1 cellular context compared by ENCODE assay signal in the genomic region with DNA sequence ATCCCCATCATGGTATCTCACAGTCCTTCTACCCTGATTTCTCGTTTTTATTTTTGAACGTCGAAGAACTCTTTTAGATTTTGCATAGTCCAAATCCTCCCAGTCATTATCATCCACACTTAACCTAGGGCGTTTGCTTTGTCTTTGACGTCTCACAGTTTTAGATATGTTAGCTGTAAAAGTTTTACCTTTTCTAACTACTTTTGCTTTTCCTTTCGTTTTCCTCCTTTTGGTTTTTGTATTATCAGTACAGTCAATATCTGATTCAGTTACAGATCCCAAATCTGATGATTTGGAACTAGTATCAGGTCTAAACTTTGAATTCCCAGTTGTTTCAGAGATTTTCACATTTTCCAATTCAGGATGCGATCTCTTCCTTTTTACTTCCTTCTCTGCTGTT.
TF ChIP-seq lines count a peak whose summit lies in the region.

No MANE protein-coding gene starts in this region.

TF ChIP-seq in HepG2, 621 proteins besides CTCF, POLR2A, EP300 and RAD21:
- TF ChIP-seq HMGA1 (CRISPR knock-in tag; conservative IDR thresholded peaks at IDR 0.05) (no peak), SP2 (CRISPR knock-in tag; IDR thresholded peaks at IDR 0.05) (no peak), HDAC1 (CRISPR knock-in tag; IDR thresholded peaks at IDR 0.05) (no peak), ZNF629 (CRISPR knock-in tag; conservative IDR thresholded peaks at IDR 0.05) (no peak), ZNF891 (CRISPR knock-in tag; IDR thresholded peaks at IDR 0.05) (no peak), RCOR2 (CRISPR knock-in tag; IDR thresholded peaks at IDR 0.05) (no peak), FOSL1 (CRISPR knock-in tag; IDR thresholded peaks at IDR 0.05; ENCODE audit: borderline replicate concordance) (no peak), CHD2 (IDR thresholded peaks at IDR 0.05; ENCODE audit: low read depth, low read length) (no peak), SP5 (CRISPR knock-in tag; IDR thresholded peaks at IDR 0.05; ENCODE audit: borderline replicate concordance, low read depth) (no peak), ZNF746 (CRISPR knock-in tag; IDR thresholded peaks at IDR 0.05) (no peak), ZNF781 (CRISPR knock-in tag; IDR thresholded peaks at IDR 0.05; ENCODE audit: borderline replicate concordance, not compliant biosample characterization) (no peak), KDM3A (CRISPR knock-in tag; IDR thresholded peaks at IDR 0.05; ENCODE audit: low read depth) (no peak), ZNF530 (CRISPR knock-in tag; IDR thresholded peaks at IDR 0.05; ENCODE audit: low read depth) (no peak), IRF2 (CRISPR knock-in tag; IDR thresholded peaks at IDR 0.05) (no peak), ZMYM3 (CRISPR knock-in tag; IDR thresholded peaks at IDR 0.05) (no peak)
- TF ChIP-seq, protein P1, sequence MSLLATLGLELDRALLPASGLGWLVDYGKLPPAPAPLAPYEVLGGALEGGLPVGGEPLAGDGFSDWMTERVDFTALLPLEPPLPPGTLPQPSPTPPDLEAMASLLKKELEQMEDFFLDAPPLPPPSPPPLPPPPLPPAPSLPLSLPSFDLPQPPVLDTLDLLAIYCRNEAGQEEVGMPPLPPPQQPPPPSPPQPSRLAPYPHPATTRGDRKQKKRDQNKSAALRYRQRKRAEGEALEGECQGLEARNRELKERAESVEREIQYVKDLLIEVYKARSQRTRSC (CRISPR knock-in tag; IDR thresholded peaks at IDR 0.05; ENCODE audit: low read depth): no peak
- TF ChIP-seq, protein P2, sequence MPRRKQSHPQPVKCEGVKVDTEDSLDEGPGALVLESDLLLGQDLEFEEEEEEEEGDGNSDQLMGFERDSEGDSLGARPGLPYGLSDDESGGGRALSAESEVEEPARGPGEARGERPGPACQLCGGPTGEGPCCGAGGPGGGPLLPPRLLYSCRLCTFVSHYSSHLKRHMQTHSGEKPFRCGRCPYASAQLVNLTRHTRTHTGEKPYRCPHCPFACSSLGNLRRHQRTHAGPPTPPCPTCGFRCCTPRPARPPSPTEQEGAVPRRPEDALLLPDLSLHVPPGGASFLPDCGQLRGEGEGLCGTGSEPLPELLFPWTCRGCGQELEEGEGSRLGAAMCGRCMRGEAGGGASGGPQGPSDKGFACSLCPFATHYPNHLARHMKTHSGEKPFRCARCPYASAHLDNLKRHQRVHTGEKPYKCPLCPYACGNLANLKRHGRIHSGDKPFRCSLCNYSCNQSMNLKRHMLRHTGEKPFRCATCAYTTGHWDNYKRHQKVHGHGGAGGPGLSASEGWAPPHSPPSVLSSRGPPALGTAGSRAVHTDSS (CRISPR knock-in tag; conservative IDR thresholded peaks at IDR 0.05): no peak
- TF ChIP-seq, protein P3, sequence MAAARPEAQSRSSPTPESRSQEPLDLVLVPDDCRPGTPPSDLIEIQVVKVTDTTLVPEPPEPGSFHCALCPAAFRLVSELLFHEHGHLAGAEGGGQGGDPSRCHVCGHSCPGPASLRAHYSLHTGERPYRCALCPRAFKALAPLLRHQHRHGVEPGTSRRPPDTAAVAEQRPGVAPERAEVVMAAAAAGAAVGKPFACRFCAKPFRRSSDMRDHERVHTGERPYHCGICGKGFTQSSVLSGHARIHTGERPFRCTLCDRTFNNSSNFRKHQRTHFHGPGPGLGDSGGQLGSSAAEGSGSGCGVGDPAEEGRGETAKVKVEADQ (CRISPR knock-in tag; IDR thresholded peaks at IDR 0.05; ENCODE audit: borderline replicate concordance): no peak
- TF ChIP-seq, protein P4, sequence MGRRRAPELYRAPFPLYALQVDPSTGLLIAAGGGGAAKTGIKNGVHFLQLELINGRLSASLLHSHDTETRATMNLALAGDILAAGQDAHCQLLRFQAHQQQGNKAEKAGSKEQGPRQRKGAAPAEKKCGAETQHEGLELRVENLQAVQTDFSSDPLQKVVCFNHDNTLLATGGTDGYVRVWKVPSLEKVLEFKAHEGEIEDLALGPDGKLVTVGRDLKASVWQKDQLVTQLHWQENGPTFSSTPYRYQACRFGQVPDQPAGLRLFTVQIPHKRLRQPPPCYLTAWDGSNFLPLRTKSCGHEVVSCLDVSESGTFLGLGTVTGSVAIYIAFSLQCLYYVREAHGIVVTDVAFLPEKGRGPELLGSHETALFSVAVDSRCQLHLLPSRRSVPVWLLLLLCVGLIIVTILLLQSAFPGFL (CRISPR knock-in tag; IDR thresholded peaks at IDR 0.05): no peak
TF ChIP-seq in HepG2: peak in this region for 0.
